23 cellular contexts compared by ENCODE assay signal in genomic region chr21:35886887-35887286, GRCh38.
A peak's percentile ranks its signal among the peaks of the same experiment; 100 is the strongest.
DNase-seq lines count a peak whose midpoint lies in the region; ATAC-seq, FAIRE-seq and TF ChIP-seq lines count a peak whose summit lies in the region.
"Had no signal": no experiment of that assay in that cellular context is flagged by ENCODE, and none has a peak within 500 bp of the region (broad histone marks: within the 10 kb centered on the region; RNA-seq: fewer than 3 reads in every experiment).

No MANE protein-coding gene starts in this region.

- H4K20me1 ChIP-seq in K562 (replicated peaks; ENCODE audit: control insufficient read depth, insufficient read depth, low read length), result no peaks in the 10 kb centered on the region
- H4K20me1 ChIP-seq in mammary epithelial cell (ENCODE audit: insufficient read depth, low read length), result no peaks in the 10 kb centered on the region
- H4K20me1 ChIP-seq: BLaER1 had no signal

- FAIRE-seq in K562 (lab: Jason Lieb, UNC), result no peak
- FAIRE-seq: A549, GM12878, GM12892, GM18507 had no signal

- no peaks in the 10 kb centered on the region for H3K4me1 ChIP-seq in BE2C
- peaks cover 0 to 5% of the 10 kb centered on the region in 2 experiments; a peak in 1 of 5 replicates for H3K4me1 ChIP-seq in K562 (replicated peaks in 1 of 2; ENCODE audit: control insufficient read depth in 2 of 2, insufficient read depth in 2 of 2, low read length in 2 of 2)
- H3K4me1 ChIP-seq in testis, result peaks cover 3% of the 10 kb centered on the region
- H3K4me1 ChIP-seq in mammary epithelial cell (ENCODE audit: insufficient read depth, low read length), result no peaks in the 10 kb centered on the region
- H3K4me1 ChIP-seq: A549, BLaER1 had no signal

- no peak for TF ChIP-seq RAD21 in K562 (CRISPR knock-in tag; conservative IDR thresholded peaks at IDR 0.05 in 1 of 2, IDR thresholded peaks at IDR 0.05 in 1 of 2)

- CTCF ChIA-PET in K562 (lab: Yijun Ruan, JAX; ENCODE audit: low intra/inter-chr PET ratio) (no interaction called here), mammary epithelial cell (lab: Charles Lee; ENCODE audit: low non-redundant PET) (no interaction called here)

- intact Hi-C loops in K562 (cut with micrococcal nuclease) (no loop called here), testis (cut with DNase I; ENCODE audit: low total_unique reads) (no loop called here), mammary epithelial cell (cut with micrococcal nuclease) (no loop called here)

- TF ChIP-seq POLR2A in K562 (conservative IDR thresholded peaks at IDR 0.05) (no peak), testis (IDR thresholded peaks at IDR 0.05) (no peak)

- H3K9me1 ChIP-seq in K562 (ENCODE audit: control insufficient read depth, insufficient read depth, low read length), result no peaks in the 10 kb centered on the region

- no peak for TF ChIP-seq EP300 in K562 (IDR thresholded peaks at IDR 0.05; ENCODE audit: low read length)

- H3K4me2 ChIP-seq in K562 (ENCODE audit: insufficient read depth, low read length) (no peak overlapping the region), mammary epithelial cell (ENCODE audit: insufficient read depth, low read depth, low read length) (no peak overlapping the region)
- H3K4me2 ChIP-seq: A549, BLaER1 had no signal

- BruUV-seq in K562 (replicated peaks; lab: Mats Ljungman, UMichigan) (no TSS peak), mammary epithelial cell (replicated peaks; lab: Mats Ljungman, UMichigan) (no TSS peak)

- H2AFZ ChIP-seq in K562 (ENCODE audit: low read depth, low read length) (no peak overlapping the region), mammary epithelial cell (ENCODE audit: low read depth, low read length) (no peak overlapping the region)

- in situ Hi-C loops in K562 (cut with MboI), result no loop called here
- in situ Hi-C loops in mammary epithelial cell (cut with MboI; ENCODE audit: low sequenced_read_pairs in 2 of 2), result no loop called here

- 21% methylated on average over 40 of the region's 40 CpGs for WGBS in K562 (ENCODE audit: insufficient coverage, low coverage, missing lambda C conversion rate)
- WGBS in testis, 2 donors, result 67 to 68% methylated on average over 39 to 40 of the region's 40 CpGs
- 96% methylated on average over 24 of the region's 40 CpGs for WGBS in mammary epithelial cell (ENCODE audit: low coverage, missing lambda C conversion rate)

- no peak for TF ChIP-seq CTCF in BE2C (IDR thresholded peaks at IDR 0.05; ENCODE audit: low read depth, low read length)
- no peak for TF ChIP-seq CTCF in K562 (IDR thresholded peaks at IDR 0.05 in 2 of 3, conservative IDR thresholded peaks at IDR 0.05 in 1 of 3; ENCODE audit: insufficient read depth in 2 of 3, low read depth in 1 of 3, low read length in 3 of 3)
- TF ChIP-seq CTCF in testis (IDR thresholded peaks at IDR 0.05), result no peak
- no peak for TF ChIP-seq CTCF in mammary epithelial cell (conservative IDR thresholded peaks at IDR 0.05 in 1 of 2, IDR thresholded peaks at IDR 0.05 in 1 of 2; ENCODE audit: extremely low read depth in 1 of 2, insufficient read depth in 1 of 2, low read depth in 1 of 2, low read length in 2 of 2)

- DNase-seq in BE2C, result peak; percentile 4
- DNase-seq in K562 (ENCODE audit: extremely low read depth in 1 of 4, low spot score in 3 of 4), result no peak
- DNase-seq in testis, result peak; percentile 63
- DNase-seq in mammary epithelial cell, result no peak
- DNase-seq: AML-193; C1 segment of cervical spinal cord; CD4-positive, alpha-beta memory T cell; CD4-positive, CD25-positive, alpha-beta regulatory T cell; CD8-positive, alpha-beta memory T cell; COR-L47; DMS 273 treated with DMSO at 0.1 percent for 48 hours; DMS153; DMS79; DND-41; EL; GDM1 had no signal

- H3K27ac ChIP-seq in K562 (ENCODE audit: extremely low read depth, low read depth, low read length), result no peak overlapping the region
- peak overlapping the region; percentile 51 to 74 for H3K27ac ChIP-seq in testis
- no peak overlapping the region for H3K27ac ChIP-seq in mammary epithelial cell (ENCODE audit: insufficient read depth, low read depth, low read length)
- H3K27ac ChIP-seq: 22Rv1, A549, BLaER1 had no signal

- ATAC-seq in K562 (no peak), GM21723 (IDR thresholded peaks at IDR 0.05; ENCODE audit: unreplicated experiment) (no peak)
- ATAC-seq: A549, GM12878 had no signal

- H3K9me3 ChIP-seq in BE2C (no peaks in the 10 kb centered on the region), K562 (replicated peaks; ENCODE audit: control insufficient read depth, insufficient read depth, low read depth, low read length) (no peaks in the 10 kb centered on the region), testis (no peaks in the 10 kb centered on the region), mammary epithelial cell (replicated peaks; ENCODE audit: insufficient read depth, low read length) (no peaks in the 10 kb centered on the region)
- H3K9me3 ChIP-seq: A549 had no signal

- dilution Hi-C loops in mammary epithelial cell (cut with HindIII; ENCODE audit: low sequenced_read_pairs), result no loop called here

- no peak overlapping the region for H3K4me3 ChIP-seq in BE2C (ENCODE audit: low read depth, low read length)
- H3K4me3 ChIP-seq in K562, result no peak overlapping the region
- peak overlapping the region; percentile 39 to 53 for H3K4me3 ChIP-seq in testis
- H3K4me3 ChIP-seq in mammary epithelial cell (replicated peaks in 1 of 3; ENCODE audit: insufficient read depth in 1 of 3, low read depth in 2 of 3, low read length in 3 of 3), result no peak overlapping the region
- H3K4me3 ChIP-seq: A549, BLaER1, GM12878 had no signal

- H3K9ac ChIP-seq in K562 (ENCODE audit: insufficient read depth in 1 of 2, low read depth in 2 of 2, low read length in 2 of 2) (no peak overlapping the region), mammary epithelial cell (ENCODE audit: insufficient read depth, low read length) (no peak overlapping the region)
- H3K9ac ChIP-seq: BLaER1 had no signal

- H3K79me2 ChIP-seq in K562 (ENCODE audit: control insufficient read depth, insufficient read depth, low read length), result no peaks in the 10 kb centered on the region
- no peaks in the 10 kb centered on the region for H3K79me2 ChIP-seq in mammary epithelial cell (ENCODE audit: insufficient read depth, low read length)

- no peaks in the 10 kb centered on the region for H3K36me3 ChIP-seq in BE2C
- no peaks in the 10 kb centered on the region for H3K36me3 ChIP-seq in K562 (ENCODE audit: control insufficient read depth, insufficient read depth, low read length)
- H3K36me3 ChIP-seq in testis (ENCODE audit: low read depth, missing control alignments), result no peaks in the 10 kb centered on the region
- no peaks in the 10 kb centered on the region for H3K36me3 ChIP-seq in mammary epithelial cell (ENCODE audit: insufficient read depth, low read length)
- H3K36me3 ChIP-seq: BLaER1 had no signal

- H3K27me3 ChIP-seq in BE2C, result no peaks in the 10 kb centered on the region
- peaks cover 7 to 15% of the 10 kb centered on the region in 2 experiments; a peak in 3 of 5 replicates for H3K27me3 ChIP-seq in K562 (ENCODE audit: control insufficient read depth in 2 of 2, insufficient read depth in 2 of 2, low read length in 2 of 2)
- H3K27me3 ChIP-seq in testis, result no peaks in the 10 kb centered on the region
- H3K27me3 ChIP-seq in mammary epithelial cell (ENCODE audit: insufficient read depth, low read length), result peaks cover 4% of the 10 kb centered on the region
- H3K27me3 ChIP-seq: BLaER1 had no signal

- POLR2A ChIA-PET in K562 (lab: Yijun Ruan, JAX), result interaction anchor here (0.5 to 1.9 kb wide), 2 partner anchors 13 to 16 kb away, joined by 3 to 7 read pairs; no protein-coding TSS in a partner anchor

TF ChIP-seq in K562, 482 proteins besides CTCF, POLR2A, EP300 and RAD21 (continues in another document):
- TF ChIP-seq GABPA (tag; conservative IDR thresholded peaks at IDR 0.05; ENCODE audit: low read depth) (peak; percentile 45; the same call in 1 of the 2 replicates), ZNF699 (CRISPR knock-in tag; IDR thresholded peaks at IDR 0.05; ENCODE audit: insufficient replicate concordance) (no peak), CXXC5 (CRISPR knock-in tag; IDR thresholded peaks at IDR 0.05) (0 out of 2 replicates have a peak, but pooled peaks have one; percentile 8)

Comparison
In these comparisons a context has a peak if more than half of its experiments do, and no peak if none do; other contexts are left out.
1. DNase-seq: peak in BE2C (single experiment) and testis (single experiment); none in K562 (0 of 4) and mammary epithelial cell (single experiment).
2. H3K4me3 ChIP-seq: peak in testis (2 of 2); none in BE2C (single experiment), K562 (single experiment) and mammary epithelial cell (0 of 3).
3. H3K27ac ChIP-seq: peak in testis (2 of 2); none in K562 (single experiment) and mammary epithelial cell (single experiment).